20 cellular contexts compared by ENCODE assay signal in the genomic region with DNA sequence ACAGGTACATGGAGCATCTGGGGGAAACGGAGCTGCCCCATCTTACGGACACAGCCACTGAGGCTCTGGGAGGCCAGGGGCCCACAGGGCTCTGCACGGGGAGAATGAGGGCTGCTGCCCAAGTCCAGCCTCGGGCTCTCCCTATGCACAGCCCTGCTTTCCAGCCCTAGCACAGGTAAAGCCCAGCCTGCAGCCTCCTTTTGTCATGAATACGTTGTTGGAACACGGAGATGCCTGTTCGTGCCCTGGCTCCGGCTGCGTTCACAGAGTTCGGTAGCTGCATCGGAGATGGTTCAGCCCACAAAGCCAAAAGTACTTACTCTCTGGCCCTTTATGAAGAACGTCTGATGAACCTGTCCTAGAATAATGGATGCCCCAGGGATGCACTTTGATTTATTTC.
DNase-seq lines count a peak whose midpoint lies in the region; ATAC-seq and TF ChIP-seq lines count a peak whose summit lies in the region.
"Had no signal": no experiment of that assay in that cellular context is flagged by ENCODE, and none has a peak within 500 bp of the region (broad histone marks: within the 10 kb centered on the region; RNA-seq: fewer than 3 reads in every experiment).

No MANE protein-coding gene starts in this region.

- H3K27me3 Mint-ChIP-seq in mesothelial cell of epicardium (ENCODE audit: low read depth) = no peaks in the 10 kb centered on the region
- H3K27me3 Mint-ChIP-seq in CD8-positive, alpha-beta memory T cell = peaks cover 0 to 3% of the 10 kb centered on the region in 2 donors
- H3K27me3 Mint-ChIP-seq: CD4-positive, alpha-beta memory T cell; CD4-positive, CD25-positive, alpha-beta regulatory T cell had no signal

- H3K4me1 Mint-ChIP-seq in mesothelial cell of epicardium = peaks cover 25% of the 10 kb centered on the region
- no peaks in the 10 kb centered on the region for H3K4me1 Mint-ChIP-seq in CD8-positive, alpha-beta memory T cell
- H3K4me1 Mint-ChIP-seq: CD14-positive monocyte; CD4-positive, CD25-positive, alpha-beta regulatory T cell had no signal

- H3K79me2 ChIP-seq in osteoblast (ENCODE audit: insufficient read depth, low read length) = no peaks in the 10 kb centered on the region

- H2AFZ ChIP-seq in osteoblast (ENCODE audit: low read length) = no peak overlapping the region

- intact Hi-C loops in left ventricle myocardium superior (cut with micrococcal nuclease) = no loop called here
- intact Hi-C loops in heart left ventricle (cut with DNase I) = no loop called here

- peaks cover 0 to 6% (median 0%) of the 10 kb centered on the region in 9 donors for H3K36me3 ChIP-seq in heart left ventricle
- no peaks in the 10 kb centered on the region for H3K36me3 ChIP-seq in osteoblast (ENCODE audit: insufficient read depth, low read length)
- H3K36me3 ChIP-seq in CD8-positive, alpha-beta memory T cell (ENCODE audit: insufficient read depth, low read length) = no peaks in the 10 kb centered on the region
- H3K36me3 ChIP-seq: BE2C, BLaER1 had no signal

- H3K27ac Mint-ChIP-seq in mesothelial cell of epicardium = peak overlapping the region; percentile 15
- no peak overlapping the region for H3K27ac Mint-ChIP-seq in CD8-positive, alpha-beta memory T cell
- H3K27ac Mint-ChIP-seq: CD14-positive monocyte; CD4-positive, CD25-positive, alpha-beta regulatory T cell had no signal

- ATAC-seq in left ventricle myocardium superior (no peak), heart left ventricle (no peak)

- H3K4me1 ChIP-seq in heart left ventricle (peaks cover 0 to 8% (median 0%) of the 10 kb centered on the region in 12 donors), osteoblast (ENCODE audit: insufficient read depth, low read length) (no peaks in the 10 kb centered on the region)
- no peaks in the 10 kb centered on the region for H3K4me1 ChIP-seq in CD8-positive, alpha-beta memory T cell (ENCODE audit: insufficient read depth, low read length)
- H3K4me1 ChIP-seq: Caco-2 had no signal

- no peak for TF ChIP-seq CTCF in heart left ventricle (IDR thresholded peaks at IDR 0.05)
- no peak for TF ChIP-seq CTCF in mesothelial cell of epicardium (IDR thresholded peaks at IDR 0.05; ENCODE audit: unreplicated experiment)
- no peak for TF ChIP-seq CTCF in osteoblast (IDR thresholded peaks at IDR 0.05; ENCODE audit: extremely low read depth, low read depth, low read length)

- H3K27ac ChIP-seq in heart left ventricle (no peak overlapping the region), osteoblast (ENCODE audit: low read depth, low read length) (no peak overlapping the region)
- no peak overlapping the region for H3K27ac ChIP-seq in CD8-positive, alpha-beta memory T cell (ENCODE audit: low read depth, low read length)
- H3K27ac ChIP-seq: BLaER1 had no signal

- no peak overlapping the region for H3K4me2 ChIP-seq in osteoblast (ENCODE audit: insufficient read depth, low read length)

- TF ChIP-seq POLR2A in heart left ventricle (IDR thresholded peaks at IDR 0.05) = no peak

- CTCF ChIA-PET in CD8-positive, alpha-beta memory T cell (lab: Charles Lee) = no interaction called here

- H4K20me1 ChIP-seq in osteoblast (ENCODE audit: insufficient read depth, low read length) = no peaks in the 10 kb centered on the region
- H4K20me1 ChIP-seq: BLaER1 had no signal

- WGBS in heart left ventricle, 4 donors = 87 to 94% (median 91%) methylated on average over 12 of the region's 12 CpGs

- H3K4me3 ChIP-seq in heart left ventricle = no peak overlapping the region
- H3K4me3 ChIP-seq in osteoblast (ENCODE audit: insufficient read depth, low read length) = no peak overlapping the region
- no peak overlapping the region for H3K4me3 ChIP-seq in CD8-positive, alpha-beta memory T cell (ENCODE audit: low read length)
- H3K4me3 ChIP-seq: BLaER1 had no signal

- H3K4me3 Mint-ChIP-seq in mesothelial cell of epicardium = no peak overlapping the region
- H3K4me3 Mint-ChIP-seq in CD8-positive, alpha-beta memory T cell = no peak overlapping the region
- H3K4me3 Mint-ChIP-seq: CD14-positive monocyte; CD4-positive, alpha-beta memory T cell had no signal

- no peaks in the 10 kb centered on the region for H3K27me3 ChIP-seq in heart left ventricle
- peaks cover 58% of the 10 kb centered on the region for H3K27me3 ChIP-seq in osteoblast (ENCODE audit: insufficient read depth, low read length)
- no peaks in the 10 kb centered on the region for H3K27me3 ChIP-seq in CD8-positive, alpha-beta memory T cell (ENCODE audit: insufficient read depth, low read length, poor library complexity, severe bottlenecking)
- H3K27me3 ChIP-seq: BE2C, BLaER1 had no signal

- H3K36me3 Mint-ChIP-seq in mesothelial cell of epicardium = no peaks in the 10 kb centered on the region
- peaks cover 0 to 7% (median 3%) of the 10 kb centered on the region in 3 donors for H3K36me3 Mint-ChIP-seq in CD8-positive, alpha-beta memory T cell
- H3K36me3 Mint-ChIP-seq: CD14-positive monocyte had no signal

- H3K9me3 ChIP-seq in heart left ventricle = no peaks in the 10 kb centered on the region
- no peaks in the 10 kb centered on the region for H3K9me3 ChIP-seq in osteoblast (ENCODE audit: low read depth, low read length)
- H3K9me3 ChIP-seq in CD8-positive, alpha-beta memory T cell (ENCODE audit: low read length) = no peaks in the 10 kb centered on the region
- H3K9me3 ChIP-seq: BE2C, BLaER1, Caco-2 had no signal

- DNase-seq in NCI-H187 treated with DMSO at 0.1 percent for 48 hours (lab: John Stamatoyannopoulos, UW) = peak; percentile 27
- no peak for DNase-seq in NCI-H187 (lab: John Stamatoyannopoulos, UW)
- peak; percentile 8 for DNase-seq in left ventricle myocardium superior
- no peak for DNase-seq in heart left ventricle
- DNase-seq in mesothelial cell of epicardium (ENCODE audit: low spot score in 2 of 2, unreplicated experiment in 2 of 2) = no peak
- peak; percentile 17 for DNase-seq in osteoblast (ENCODE audit: insufficient read length, low spot score, missing footprints)
- no peak for DNase-seq in NCI-H2196 treated with DMSO at 0.1 percent for 48 hours (lab: John Stamatoyannopoulos, UW; ENCODE audit: unreplicated experiment)
- no peak for DNase-seq in CD8-positive, alpha-beta memory T cell
- DNase-seq: 8988T; ACHN; BE2C; C1 segment of cervical spinal cord; Caco-2; Calu3; CD4-positive, alpha-beta memory T cell; CD4-positive, CD25-positive, alpha-beta regulatory T cell; DMS79 treated with DMSO at 0.1 percent for 48 hours; GF-D8 had no signal

- H3K9me3 Mint-ChIP-seq in mesothelial cell of epicardium = no peaks in the 10 kb centered on the region
- no peaks in the 10 kb centered on the region for H3K9me3 Mint-ChIP-seq in CD8-positive, alpha-beta memory T cell
- H3K9me3 Mint-ChIP-seq: CD14-positive monocyte; CD4-positive, alpha-beta memory T cell had no signal

- POLR2A ChIA-PET in CD8-positive, alpha-beta memory T cell (lab: Charles Lee) = no interaction called here

Comparison
In these comparisons a context has a peak if more than half of its experiments do, and no peak if none do; other contexts are left out.
1. DNase-seq: peak in NCI-H187 treated with DMSO at 0.1 percent for 48 hours (single experiment), left ventricle myocardium superior (single experiment) and osteoblast (single experiment); none in NCI-H187 (0 of 2), heart left ventricle (0 of 5), mesothelial cell of epicardium (0 of 2), NCI-H2196 treated with DMSO at 0.1 percent for 48 hours (single experiment) and CD8-positive, alpha-beta memory T cell (0 of 5).